1 cellular context compared by ENCODE assay signal in genomic region chr13:51981355-51981754, GRCh38.
TF ChIP-seq lines count a peak whose summit lies in the region.

No MANE protein-coding gene starts in this region.

TF ChIP-seq in IMR-90, 13 proteins besides CTCF, POLR2A, EP300 and RAD21:
- TF ChIP-seq FOS (IDR thresholded peaks at IDR 0.05; ENCODE audit: low read depth, low read length) (no peak), MAFK (IDR thresholded peaks at IDR 0.05; ENCODE audit: low read depth, low read length) (no peak), ELK1 (IDR thresholded peaks at IDR 0.05; ENCODE audit: borderline replicate concordance, low read depth, low read length) (no peak), BHLHE40 (IDR thresholded peaks at IDR 0.05; ENCODE audit: low read depth, low read length) (no peak), USF2 (IDR thresholded peaks at IDR 0.05; ENCODE audit: low read depth, low read length) (no peak)
